In the genomic region with DNA sequence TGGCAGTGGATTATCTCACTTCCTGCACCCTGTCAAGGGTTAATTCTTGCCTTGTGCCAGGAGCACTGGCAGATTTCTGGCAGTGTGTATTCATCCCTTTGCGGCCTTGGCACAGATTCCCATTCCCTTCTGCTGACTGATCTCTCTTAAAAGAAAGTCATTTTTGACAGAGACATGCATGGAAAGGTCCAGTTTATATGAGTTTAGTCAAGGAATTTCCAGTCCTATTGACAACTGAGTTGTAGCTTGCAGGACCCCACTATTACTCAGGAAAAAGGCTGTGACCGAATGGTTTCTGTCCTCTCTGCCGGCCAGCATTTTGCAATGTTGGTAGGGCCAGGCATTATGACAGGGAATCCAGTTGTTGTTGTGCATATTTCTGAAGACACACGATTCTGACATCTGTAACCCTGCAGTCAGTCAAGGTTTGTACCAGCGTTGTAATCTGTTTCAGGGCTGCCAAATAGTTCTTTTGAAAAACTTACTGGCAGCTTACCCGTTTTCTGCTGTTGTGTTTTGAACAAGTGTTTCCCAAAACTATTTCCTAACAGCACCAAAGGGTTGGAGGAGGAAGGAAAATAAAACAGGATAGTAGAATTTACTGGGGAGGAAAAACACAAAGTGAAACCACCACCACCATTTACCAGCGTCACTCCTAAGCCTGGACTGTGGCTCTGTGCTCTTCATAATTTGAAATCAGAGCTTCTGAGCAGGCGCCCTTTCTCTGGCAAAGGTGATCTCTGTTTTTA, we compare ENCODE assay signal across 9 cellular contexts.
A peak's percentile ranks its signal among the peaks of the same experiment; 100 is the strongest.
DNase-seq lines count a peak whose midpoint lies in the region; ATAC-seq and TF ChIP-seq lines count a peak whose summit lies in the region.
"Had no signal": no experiment of that assay in that cellular context is flagged by ENCODE, and none has a peak within 500 bp of the region (broad histone marks: within the 10 kb centered on the region; RNA-seq: fewer than 3 reads in every experiment).

No MANE protein-coding gene starts in this region.

- TF ChIP-seq CTCF in heart left ventricle (IDR thresholded peaks at IDR 0.05) (no peak), sigmoid colon (IDR thresholded peaks at IDR 0.05) (no peak), GM10248 (IDR thresholded peaks at IDR 0.05; ENCODE audit: control extremely low read depth, extremely low read depth, low read depth, missing control alignments) (no peak)

- no peaks in the 10 kb centered on the region for H3K9me3 ChIP-seq in heart left ventricle
- H3K9me3 ChIP-seq in sigmoid colon: no peaks in the 10 kb centered on the region
- H3K9me3 ChIP-seq in T-helper 17 cell (ENCODE audit: control insufficient read depth, low read length, poor library complexity, severe bottlenecking): no peaks in the 10 kb centered on the region

- DNase-seq in GM03348 (ENCODE audit: low spot score): peak; percentile 51
- peak; percentile 80 for DNase-seq in amniotic epithelial cell (ENCODE audit: low read depth)
- peak in 3 of 5 donors; percentile 37 to 59 (median 55) for DNase-seq in heart left ventricle
- DNase-seq in sigmoid colon: peak; percentile 82
- no peak for DNase-seq in T-helper 17 cell
- no peak for DNase-seq in GM10248 (ENCODE audit: extremely low spot score)

- ATAC-seq in heart left ventricle (peak; percentile 38 to 74 (median 62)), T-helper 17 cell (no peak), GM21528 (IDR thresholded peaks at IDR 0.05; ENCODE audit: low FRiP score, unreplicated experiment) (no peak), HG02852 (IDR thresholded peaks at IDR 0.05; ENCODE audit: unreplicated experiment) (no peak)

- POLR2A ChIA-PET in GM10248 (lab: Yijun Ruan, JAX): no interaction called here

- peaks cover 0 to 37% (median 26%) of the 10 kb centered on the region in 12 donors for H3K4me1 ChIP-seq in heart left ventricle
- peaks cover 0 to 38% (median 18%) of the 10 kb centered on the region in 4 donors for H3K4me1 ChIP-seq in sigmoid colon

- no peaks in the 10 kb centered on the region for H3K36me3 ChIP-seq in heart left ventricle
- no peaks in the 10 kb centered on the region for H3K36me3 ChIP-seq in sigmoid colon

- no peak overlapping the region for H3K27ac Mint-ChIP-seq in T-helper 17 cell

- H3K27me3 ChIP-seq in heart left ventricle (no peaks in the 10 kb centered on the region), sigmoid colon (no peaks in the 10 kb centered on the region)

- H3K36me3 Mint-ChIP-seq in T-helper 17 cell (ENCODE audit: low read depth): no peaks in the 10 kb centered on the region

- CTCF ChIA-PET in GM10248 (lab: Yijun Ruan, JAX): interaction anchor here (1.3 kb wide), 1 partner anchor 10 kb away, joined by 3 read pairs; no protein-coding TSS in a partner anchor

- peak in 1 of 4 donors; percentile 6 for TF ChIP-seq EP300 in sigmoid colon (IDR thresholded peaks at IDR 0.05)

- peaks cover 9% of the 10 kb centered on the region for H3K27me3 Mint-ChIP-seq in T-helper 17 cell
- H3K27me3 Mint-ChIP-seq: central memory CD8-positive, alpha-beta T cell had no signal

- TF ChIP-seq POLR2A in heart left ventricle (IDR thresholded peaks at IDR 0.05) (no peak), sigmoid colon (IDR thresholded peaks at IDR 0.05) (no peak)

- H3K4me3 Mint-ChIP-seq in T-helper 17 cell: no peak overlapping the region
- H3K4me3 Mint-ChIP-seq: central memory CD8-positive, alpha-beta T cell had no signal

- peak overlapping the region in 10 of 12 donors; percentile 0 to 38 (median 13) for H3K4me3 ChIP-seq in heart left ventricle
- H3K4me3 ChIP-seq in sigmoid colon: peak overlapping the region in 3 of 4 donors; percentile 10 to 22 (median 14)

- peaks cover 3% of the 10 kb centered on the region for H3K4me1 Mint-ChIP-seq in T-helper 17 cell
- H3K4me1 Mint-ChIP-seq: central memory CD8-positive, alpha-beta T cell had no signal

- 10 to 21% (median 18%) methylated on average over 8 of the region's 8 CpGs for WGBS in heart left ventricle, 4 donors
- 22 to 52% methylated on average over 8 of the region's 8 CpGs for WGBS in sigmoid colon, 2 donors

- intact Hi-C loops in heart left ventricle (cut with DNase I): loop anchor here in 4 of 10 donors (2.0 to 10.0 kb wide), 4 partner anchors 18 to 248 kb away; a partner anchor contains a TSS
- intact Hi-C loops in sigmoid colon (cut with DNase I): loop anchor here (2.0 to 5.0 kb wide), 4 partner anchors 18 to 409 kb away; no protein-coding TSS in a partner anchor

- H3K27ac ChIP-seq in heart left ventricle: peak overlapping the region; percentile 66 to 91 (median 83)
- H3K27ac ChIP-seq in sigmoid colon: peak overlapping the region; percentile 70 to 81 (median 80)

Comparison
In these comparisons a context has a peak if more than half of its experiments do, and no peak if none do; other contexts are left out.
1. DNase-seq: peak in GM03348 (single experiment), amniotic epithelial cell (single experiment), heart left ventricle (3 of 5) and sigmoid colon (single experiment); none in T-helper 17 cell (0 of 3) and GM10248 (single experiment).
2. ATAC-seq: peak in heart left ventricle (4 of 4); none in T-helper 17 cell (single experiment), GM21528 (single experiment) and HG02852 (single experiment).